In genomic region chr6:2426561-2427340, GRCh38 we compare ENCODE assay signal across 28 cellular contexts.
DNase-seq lines count a peak whose midpoint lies in the region; ATAC-seq and TF ChIP-seq lines count a peak whose summit lies in the region.
"Had no signal": no experiment of that assay in that cellular context is flagged by ENCODE, and none has a peak within 500 bp of the region (broad histone marks: within the 10 kb centered on the region; RNA-seq: fewer than 3 reads in every experiment).

No MANE protein-coding gene starts in this region.

- no peak overlapping the region for H3K27ac ChIP-seq in BLaER1
- no peak overlapping the region for H3K27ac ChIP-seq in coronary artery
- H3K27ac ChIP-seq: esophagus muscularis mucosa, heart right ventricle, spleen, stomach, upper lobe of left lung had no signal

- no peak overlapping the region for H3K9ac ChIP-seq in BLaER1

- peak; percentile 27 for DNase-seq in HT1080 (ENCODE audit: low read depth)
- peak; percentile 27 to 42 for DNase-seq in cardiac fibroblast (ENCODE audit: low read depth in 2 of 2)
- peak; percentile 7 for DNase-seq in kidney glomerular epithelial cell (lab: John Stamatoyannopoulos, UW)
- no peak for DNase-seq in NCI-H2029 (lab: John Stamatoyannopoulos, UW)
- DNase-seq in coronary artery (ENCODE audit: low spot score), result no peak
- no peak for DNase-seq in activated CD4-positive, alpha-beta T cell treated with anti-CD3 and anti-CD28 coated beads, Interleukin-2, amount 50 U/mL, for 48 hours
- DNase-seq: activated CD4-positive, alpha-beta T cell treated with anti-CD3 and anti-CD28 coated beads for 48 hours; activated CD8-positive, alpha-beta memory T cell treated with anti-CD3 and anti-CD28 coated beads, Interleukin-2, amount 50 U/mL, for 48 hours; activated effector memory CD4-positive, alpha-beta T cell treated with Interleukin-2 at 50 U/mL for 16 hours; AML-193; cerebellar nuclear complex; DMS79; effector memory CD4-positive, alpha-beta T cell; heart right ventricle; MG63; NCI-H1694; NCI-H2227 treated with DMSO at 0.1 percent for 48 hours; NCI-H82; OCI-M1; SHP77 treated with DMSO at 0.1 percent for 48 hours; spleen; stimulated activated CD4-positive, alpha-beta T cell treated with anti-CD3 and anti-CD28 coated beads, Interleukin-4, amount 100 ng/mL, for 4 hours; stomach; T-helper 1 cell; upper lobe of left lung had no signal

- no peaks in the 10 kb centered on the region for H3K36me3 ChIP-seq in BLaER1
- H3K36me3 ChIP-seq: esophagus muscularis mucosa, heart right ventricle, MG63, spleen, stomach, upper lobe of left lung had no signal

- no peak for ATAC-seq in HG03520 (IDR thresholded peaks at IDR 0.05; ENCODE audit: unreplicated experiment)
- ATAC-seq: heart right ventricle had no signal

- no peaks in the 10 kb centered on the region for H4K20me1 ChIP-seq in BLaER1

- H3K4me2 ChIP-seq in BLaER1, result 0 out of 2 replicates have a peak overlapping the region, but pooled peaks have one; percentile 5

- TF ChIP-seq CTCF in cardiac fibroblast (IDR thresholded peaks at IDR 0.05; ENCODE audit: low read depth, low read length) (no peak), coronary artery (IDR thresholded peaks at IDR 0.05) (no peak)

- no peaks in the 10 kb centered on the region for H3K4me1 ChIP-seq in BLaER1
- H3K4me1 ChIP-seq: esophagus muscularis mucosa, heart right ventricle, spleen, stomach, upper lobe of left lung had no signal

- H3K9me3 ChIP-seq in BLaER1, result no peaks in the 10 kb centered on the region
- H3K9me3 ChIP-seq: esophagus muscularis mucosa, heart right ventricle, MG63, spleen, stomach, upper lobe of left lung had no signal

- H3K27me3 ChIP-seq in BLaER1, result no peaks in the 10 kb centered on the region
- H3K27me3 ChIP-seq: esophagus muscularis mucosa, heart right ventricle, MG63, spleen, stomach, upper lobe of left lung had no signal

- H3K4me3 ChIP-seq in BLaER1 (no peak overlapping the region), cardiac fibroblast (replicated peaks in 1 of 2; ENCODE audit: low read depth in 2 of 2, low read length in 2 of 2) (no peak overlapping the region), coronary artery (no peak overlapping the region)
- H3K4me3 ChIP-seq: esophagus muscularis mucosa, heart right ventricle, MG63, spleen, stomach, upper lobe of left lung had no signal

Comparison
In these comparisons a context has a peak if more than half of its experiments do, and no peak if none do; other contexts are left out.
1. DNase-seq: peak in HT1080 (single experiment), cardiac fibroblast (2 of 2) and kidney glomerular epithelial cell (single experiment); none in NCI-H2029 (single experiment), coronary artery (single experiment) and activated CD4-positive, alpha-beta T cell treated with anti-CD3 and anti-CD28 coated beads, Interleukin-2, amount 50 U/mL, for 48 hours (0 of 2).